In genomic region chr12:22925593-22925992, GRCh38 we compare ENCODE assay signal across 7 cellular contexts.
"Had no signal": no experiment of that assay in that cellular context is flagged by ENCODE, and none has a peak within 500 bp of the region (broad histone marks: within the 10 kb centered on the region; RNA-seq: fewer than 3 reads in every experiment).

No MANE protein-coding gene starts in this region.

- H3K9me3 ChIP-seq: HAP-1 had no signal

- H3K36me3 ChIP-seq: HAP-1 had no signal

- H3K4me2 ChIP-seq: GM23338, KMS-11 had no signal

- DNase-seq: HFFc6, KBM-7 had no signal

- ATAC-seq: GM23338, HCT116 had no signal

- H2AFZ ChIP-seq: GM23338 had no signal

- H3K27ac ChIP-seq: HL-60, KMS-11 had no signal

- H3K4me3 ChIP-seq: GM23338, HAP-1 had no signal

- H3K9ac ChIP-seq: KMS-11 had no signal
